In genomic region chr11:69119170-69119569, GRCh38 we compare ENCODE assay signal across 20 cellular contexts.
"Had no signal": no experiment of that assay in that cellular context is flagged by ENCODE, and none has a peak within 500 bp of the region (broad histone marks: within the 10 kb centered on the region; RNA-seq: fewer than 3 reads in every experiment).

No MANE protein-coding gene starts in this region.

- H3K9me3 ChIP-seq: SK-N-SH had no signal

- H3K4me3 ChIP-seq: coronary artery had no signal

- H3K36me3 Mint-ChIP-seq: activated naive CD8-positive, alpha-beta T cell had no signal

- H3K27ac Mint-ChIP-seq: activated CD4-positive, alpha-beta T cell treated with anti-CD3 and anti-CD28 coated beads, Interleukin-2, amount 10 ng/mL, durations not matched to agents 24 days and 14 days; activated naive CD4-positive, alpha-beta T cell treated with anti-CD3 and anti-CD28 coated beads for 36 hours; activated naive CD8-positive, alpha-beta T cell had no signal

- H3K27ac ChIP-seq: coronary artery had no signal

- DNase-seq: activated CD4-positive, alpha-beta T cell treated with anti-CD3 and anti-CD28 coated beads for 1 hour; activated CD4-positive, alpha-beta T cell treated with anti-CD3 and anti-CD28 coated beads, Interleukin-2, amount 10 ng/mL, durations not matched to agents 24 days and 14 days; activated CD4-positive, alpha-beta T cell treated with anti-CD3 and anti-CD28 coated beads, Interleukin-2, amount 50 U/mL, for 48 hours; activated gamma-delta T cell; activated naive CD4-positive, alpha-beta T cell treated with anti-CD3 and anti-CD28 coated beads for 36 hours; activated T-cell treated with anti-CD3 and anti-CD28 coated beads, Interleukin-2, amount 50 U/mL, for 4 hours; caudate nucleus; MM.1S; NCI-H1105; NCI-H1436; NCI-H1694 treated with DMSO at 0.1 percent for 48 hours; NCI-H2029 treated with DMSO at 0.1 percent for 48 hours; NCI-H510A treated with DMSO at 0.1 percent for 48 hours; NCI-H69; NK-92 treated with Interleukin-12 subunit alpha and Interleukin-12 subunit beta, amount 100 ng/mL, for 24 hours; SIG-M5; SK-N-SH; T-helper 1 cell had no signal

- H3K9me2 ChIP-seq: SK-N-SH had no signal

- H3K9ac ChIP-seq: SK-N-SH had no signal

- ATAC-seq: activated T-cell treated with anti-CD3 and anti-CD28 coated beads, Interleukin-2, amount 50 U/mL, for 4 hours had no signal

- H3K27me3 Mint-ChIP-seq: activated CD4-positive, alpha-beta T cell treated with anti-CD3 and anti-CD28 coated beads, Interleukin-2, amount 10 ng/mL, durations not matched to agents 24 days and 14 days; activated naive CD8-positive, alpha-beta T cell had no signal

- H3K4me2 ChIP-seq: SK-N-SH had no signal

- H3K9me3 Mint-ChIP-seq: activated T-cell treated with anti-CD3 and anti-CD28 coated beads, Interleukin-2, amount 50 U/mL, for 4 hours had no signal

- H3K4me3 Mint-ChIP-seq: activated CD4-positive, alpha-beta T cell treated with anti-CD3 and anti-CD28 coated beads, Interleukin-2, amount 10 ng/mL, durations not matched to agents 24 days and 14 days; activated naive CD4-positive, alpha-beta T cell treated with anti-CD3 and anti-CD28 coated beads for 36 hours; activated naive CD8-positive, alpha-beta T cell; activated T-cell treated with anti-CD3 and anti-CD28 coated beads, Interleukin-2, amount 50 U/mL, for 4 hours had no signal
